26 cellular contexts compared by ENCODE assay signal in genomic region chr12:123266679-123267277, GRCh38. TPM values are rescaled to one million over a fixed set of nuclear protein-coding genes. Genes with fewer than 3 reads are reported as not detected.
DNase-seq lines count a peak whose midpoint lies in the region; ATAC-seq and TF ChIP-seq lines count a peak whose summit lies in the region.
"Had no signal": no experiment of that assay in that cellular context is flagged by ENCODE, and none has a peak within 500 bp of the region (broad histone marks: within the 10 kb centered on the region; RNA-seq: fewer than 3 reads in every experiment).

No MANE protein-coding gene starts in this region.

- TF ChIP-seq CTCF in brain (conservative IDR thresholded peaks at IDR 0.05) (no peak), testis (IDR thresholded peaks at IDR 0.05) (no peak)

- H3K4me1 Mint-ChIP-seq in activated naive CD8-positive, alpha-beta T cell treated with anti-CD3 and anti-CD28 coated beads, Interleukin-2, amount 10 ng/mL, durations not matched to agents 7 days and 5 days, result peaks cover 29% of the 10 kb centered on the region
- peaks cover 14% of the 10 kb centered on the region for H3K4me1 Mint-ChIP-seq in activated naive CD8-positive, alpha-beta T cell treated with anti-CD3 and anti-CD28 coated beads for 36 hours
- peaks cover 55% of the 10 kb centered on the region for H3K4me1 Mint-ChIP-seq in brain

- H3K4me1 ChIP-seq in mesendoderm (ENCODE audit: control insufficient read depth, low read depth, low read length) (no peaks in the 10 kb centered on the region), testis (peaks cover 29% of the 10 kb centered on the region)

- H4K5ac ChIP-seq in mesendoderm (ENCODE audit: low read length), result no peak overlapping the region

- peak overlapping the region; percentile 24 for H3K23ac ChIP-seq in mesendoderm (ENCODE audit: low read length)

- H3K4me2 ChIP-seq in mesendoderm (ENCODE audit: low read length), result no peak overlapping the region
- H3K4me2 ChIP-seq: smooth muscle cell had no signal

- H3K18ac ChIP-seq in mesendoderm (ENCODE audit: low read length), result no peak overlapping the region

- H3K36me3 Mint-ChIP-seq in activated naive CD8-positive, alpha-beta T cell treated with anti-CD3 and anti-CD28 coated beads, Interleukin-2, amount 10 ng/mL, durations not matched to agents 7 days and 5 days, result peaks cover 3% of the 10 kb centered on the region
- H3K36me3 Mint-ChIP-seq in activated naive CD8-positive, alpha-beta T cell treated with anti-CD3 and anti-CD28 coated beads for 36 hours, result peaks cover 13% of the 10 kb centered on the region
- H3K36me3 Mint-ChIP-seq in brain, result peaks cover 36% of the 10 kb centered on the region

- H3K27me3 ChIP-seq in mesendoderm (ENCODE audit: insufficient read depth, low read length, poor library complexity) (no peaks in the 10 kb centered on the region), testis (no peaks in the 10 kb centered on the region)
- H3K27me3 ChIP-seq: BE2C, Peyer's patch, suprapubic skin had no signal

- no peak overlapping the region for H2BK120ac ChIP-seq in mesendoderm (ENCODE audit: low read depth, low read length)

- no peak overlapping the region for H2BK5ac ChIP-seq in mesendoderm (ENCODE audit: low read length)

- DNase-seq in activated naive CD8-positive, alpha-beta T cell treated with anti-CD3 and anti-CD28 coated beads, Interleukin-2, amount 10 ng/mL, durations not matched to agents 7 days and 5 days, result no peak
- no peak for DNase-seq in activated naive CD8-positive, alpha-beta T cell treated with anti-CD3 and anti-CD28 coated beads for 36 hours
- no peak for DNase-seq in mesendoderm
- DNase-seq in substantia nigra (lab: John Stamatoyannopoulos, UW), result no peak
- no peak for DNase-seq in testis
- DNase-seq in glomerular visceral epithelial cell (ENCODE audit: extremely low spot score), result no peak
- DNase-seq: activated CD4-positive, alpha-beta T cell treated with anti-CD3 and anti-CD28 coated beads, Interleukin-2, amount 10 ng/mL, durations not matched to agents 24 days and 14 days; activated T-cell treated with anti-CD3 and anti-CD28 coated beads, Interleukin-2, amount 50 U/mL, for 48 hours; BE2C; COR-L47; cortex of kidney; GDM1; Karpas-422; NCI-H1048; NCI-H187 treated with DMSO at 0.1 percent for 48 hours; NCI-H526 treated with DMSO at 0.1 percent for 48 hours; nucleus accumbens; Peyer's patch; stimulated activated CD4-positive, alpha-beta T cell treated with anti-CD3 and anti-CD28 coated beads, Interleukin-2, amount 100 ng/mL, for 24 hours had no signal

- H3K4me3 ChIP-seq in mesendoderm (ENCODE audit: low read length) (no peak overlapping the region), testis (no peak overlapping the region)
- H3K4me3 ChIP-seq: lower lobe of right lung, Peyer's patch, SK-N-MC, smooth muscle cell, suprapubic skin had no signal

- ATAC-seq in activated naive CD8-positive, alpha-beta T cell treated with anti-CD3 and anti-CD28 coated beads, Interleukin-2, amount 10 ng/mL, durations not matched to agents 7 days and 5 days (ENCODE audit: low read depth), result no peak
- ATAC-seq in HG02970 (IDR thresholded peaks at IDR 0.05; ENCODE audit: low FRiP score, unreplicated experiment), result no peak
- ATAC-seq: lower lobe of right lung; stimulated activated memory B cell treated with anti-CD40 and anti-IgM and Interleukin-4, amounts not matched to agents 10 μg/mL and 1 μg/mL and 100 μg/mL, for 72 hours had no signal

- no CpG with 5 or more reads among the region's 19 CpGs for WGBS in mesendoderm (ENCODE audit: extremely low coverage, insufficient coverage, low lambda C conversion rate)
- whole genome bisulfite sequencing in testis, 2 donors, result 72 to 81% methylated on average over 17 to 19 of the region's 19 CpGs

- intact Hi-C loops in testis (cut with DNase I; ENCODE audit: low total_unique reads), result no loop called here

- no peak overlapping the region for H3K27ac ChIP-seq in mesendoderm (ENCODE audit: low read depth, low read length)
- peak overlapping the region; percentile 96 for H3K27ac ChIP-seq in substantia nigra (ENCODE audit: low read depth, low read length, poor library complexity, severe bottlenecking)
- no peak overlapping the region for H3K27ac ChIP-seq in testis
- H3K27ac ChIP-seq: Peyer's patch, SK-N-MC, suprapubic skin had no signal

- H2AK5ac ChIP-seq in mesendoderm (ENCODE audit: low read length), result no peak overlapping the region

- no peak overlapping the region for H3K9ac ChIP-seq in mesendoderm (ENCODE audit: low read length)

- no peaks in the 10 kb centered on the region for H3K9me3 ChIP-seq in testis
- H3K9me3 ChIP-seq: BE2C, lower lobe of right lung, Peyer's patch, suprapubic skin had no signal

- H3K36me3 ChIP-seq in mesendoderm (ENCODE audit: control insufficient read depth, insufficient read depth, low read length), result peaks cover 13% of the 10 kb centered on the region
- no peaks in the 10 kb centered on the region for H3K36me3 ChIP-seq in testis (ENCODE audit: low read depth, missing control alignments)

- peak overlapping the region; percentile 25 for H3K56ac ChIP-seq in mesendoderm (ENCODE audit: low read length)

- POLR2A ChIA-PET in activated naive CD8-positive, alpha-beta T cell treated with anti-CD3 and anti-CD28 coated beads, Interleukin-2, amount 10 ng/mL, durations not matched to agents 7 days and 5 days (lab: Charles Lee), result no interaction called here

- peak overlapping the region; percentile 30 for H3K27ac Mint-ChIP-seq in activated naive CD8-positive, alpha-beta T cell treated with anti-CD3 and anti-CD28 coated beads, Interleukin-2, amount 10 ng/mL, durations not matched to agents 7 days and 5 days
- no peak overlapping the region for H3K27ac Mint-ChIP-seq in activated naive CD8-positive, alpha-beta T cell treated with anti-CD3 and anti-CD28 coated beads for 36 hours
- peak overlapping the region in 4 of 5 experiments; percentile 98 to 99 (median 98) for H3K27ac Mint-ChIP-seq in brain
- H3K27ac Mint-ChIP-seq: stimulated activated memory B cell treated with anti-CD40 and anti-IgM and Interleukin-4, amounts not matched to agents 10 μg/mL and 1 μg/mL and 100 μg/mL, for 72 hours had no signal

- TF ChIP-seq POLR2A in testis (IDR thresholded peaks at IDR 0.05), result no peak

- peaks cover 14% of the 10 kb centered on the region for H3K79me1 ChIP-seq in mesendoderm (ENCODE audit: low read length)

- H3K4ac ChIP-seq in mesendoderm (ENCODE audit: low read depth, low read length), result no peak overlapping the region

- no peak overlapping the region for H2BK15ac ChIP-seq in mesendoderm (replicated peaks; ENCODE audit: low read depth)

- H3K27me3 Mint-ChIP-seq in activated naive CD8-positive, alpha-beta T cell treated with anti-CD3 and anti-CD28 coated beads, Interleukin-2, amount 10 ng/mL, durations not matched to agents 7 days and 5 days, result no peaks in the 10 kb centered on the region
- H3K27me3 Mint-ChIP-seq in activated naive CD8-positive, alpha-beta T cell treated with anti-CD3 and anti-CD28 coated beads for 36 hours, result no peaks in the 10 kb centered on the region
- peaks cover 4% of the 10 kb centered on the region for H3K27me3 Mint-ChIP-seq in brain
- H3K27me3 Mint-ChIP-seq: activated CD4-positive, alpha-beta T cell treated with anti-CD3 and anti-CD28 coated beads, Interleukin-2, amount 10 ng/mL, durations not matched to agents 24 days and 14 days; stimulated activated memory B cell treated with anti-CD40 and anti-IgM and Interleukin-4, amounts not matched to agents 10 μg/mL and 1 μg/mL and 100 μg/mL, for 72 hours had no signal

- H3K9me3 Mint-ChIP-seq in activated naive CD8-positive, alpha-beta T cell treated with anti-CD3 and anti-CD28 coated beads, Interleukin-2, amount 10 ng/mL, durations not matched to agents 7 days and 5 days, result no peaks in the 10 kb centered on the region
- H3K9me3 Mint-ChIP-seq in activated naive CD8-positive, alpha-beta T cell treated with anti-CD3 and anti-CD28 coated beads for 36 hours, result no peaks in the 10 kb centered on the region
- H3K9me3 Mint-ChIP-seq in brain, result peaks cover 0 to 2% (median 0%) of the 10 kb centered on the region in 5 experiments
- H3K9me3 Mint-ChIP-seq: activated CD4-positive, alpha-beta T cell treated with anti-CD3 and anti-CD28 coated beads, Interleukin-2, amount 10 ng/mL, durations not matched to agents 24 days and 14 days; stimulated activated memory B cell treated with anti-CD40 and anti-IgM and Interleukin-4, amounts not matched to agents 10 μg/mL and 1 μg/mL and 100 μg/mL, for 72 hours had no signal

- peaks cover 67% of the 10 kb centered on the region for H3K79me2 ChIP-seq in mesendoderm (ENCODE audit: control insufficient read depth, insufficient read depth, low read length)

- no peak overlapping the region for H4K8ac ChIP-seq in mesendoderm (ENCODE audit: low read depth, low read length)

- H3K4me3 Mint-ChIP-seq in activated naive CD8-positive, alpha-beta T cell treated with anti-CD3 and anti-CD28 coated beads, Interleukin-2, amount 10 ng/mL, durations not matched to agents 7 days and 5 days, result no peak overlapping the region
- H3K4me3 Mint-ChIP-seq in activated naive CD8-positive, alpha-beta T cell treated with anti-CD3 and anti-CD28 coated beads for 36 hours, result no peak overlapping the region
- H3K4me3 Mint-ChIP-seq in brain, result no peak overlapping the region
- H3K4me3 Mint-ChIP-seq: activated CD4-positive, alpha-beta T cell treated with anti-CD3 and anti-CD28 coated beads, Interleukin-2, amount 10 ng/mL, durations not matched to agents 24 days and 14 days; stimulated activated memory B cell treated with anti-CD40 and anti-IgM and Interleukin-4, amounts not matched to agents 10 μg/mL and 1 μg/mL and 100 μg/mL, for 72 hours had no signal

RNA-seq across cellular contexts. Expression of gene CDK2AP1, which starts 4.9 kb away (rescaled TPM):
- total RNA-seq in activated naive CD8-positive, alpha-beta T cell treated with anti-CD3 and anti-CD28 coated beads, Interleukin-2, amount 10 ng/mL, durations not matched to agents 7 days and 5 days, result 10 to 100 TPM; 31.7 to 32.3 TPM
- 100 to 1,000 TPM; 121 to 128 TPM for total RNA-seq in activated naive CD8-positive, alpha-beta T cell treated with anti-CD3 and anti-CD28 coated beads for 36 hours
- polyA plus RNA-seq in brain (ENCODE audit: insufficient read depth, low read depth, low replicate concordance), result 242 TPM
- polyA plus RNA-seq in mesendoderm (2013, experiment 1 of 2), result 398 TPM
- polyA plus RNA-seq in mesendoderm (2013, experiment 2 of 2), result 394 TPM
- 100 to 1,000 TPM; 131 to 145 TPM for total RNA-seq in testis
- polyA plus RNA-seq in testis (ENCODE audit: insufficient read depth, low read depth, low replicate concordance), result 155 TPM

RNA-seq across cellular contexts. Expression of gene MTRFR, which starts 33.5 kb away (rescaled TPM):
- total RNA-seq in activated naive CD8-positive, alpha-beta T cell treated with anti-CD3 and anti-CD28 coated beads, Interleukin-2, amount 10 ng/mL, durations not matched to agents 7 days and 5 days, result 10 to 100 TPM; 41.2 to 42.1 TPM
- total RNA-seq in activated naive CD8-positive, alpha-beta T cell treated with anti-CD3 and anti-CD28 coated beads for 36 hours, result 10 to 100 TPM; 23.5 to 27.2 TPM
- 23.5 TPM for polyA plus RNA-seq in brain (ENCODE audit: insufficient read depth, low read depth, low replicate concordance)
- polyA plus RNA-seq in mesendoderm (2013, experiment 1 of 2), result 8.7 TPM
- polyA plus RNA-seq in mesendoderm (2013, experiment 2 of 2), result 9.2 TPM
- 10 to 100 TPM; 21.1 to 23.6 TPM for total RNA-seq in testis
- polyA plus RNA-seq in testis (ENCODE audit: insufficient read depth, low read depth, low replicate concordance), result 21.3 TPM

RNA-seq across cellular contexts. Expression of gene MPHOSPH9, which starts 33.8 kb away (rescaled TPM):
- total RNA-seq in activated naive CD8-positive, alpha-beta T cell treated with anti-CD3 and anti-CD28 coated beads, Interleukin-2, amount 10 ng/mL, durations not matched to agents 7 days and 5 days, result 100 to 1,000 TPM; 121 to 131 TPM
- 10 to 100 TPM; 81.8 to 84.0 TPM for total RNA-seq in activated naive CD8-positive, alpha-beta T cell treated with anti-CD3 and anti-CD28 coated beads for 36 hours
- polyA plus RNA-seq in brain (ENCODE audit: insufficient read depth, low read depth, low replicate concordance) (3.7 TPM), testis (ENCODE audit: insufficient read depth, low read depth, low replicate concordance) (28.8 TPM)
- 17.9 TPM for polyA plus RNA-seq in mesendoderm (2013, experiment 1 of 2)
- polyA plus RNA-seq in mesendoderm (2013, experiment 2 of 2), result 23.2 TPM
- total RNA-seq in testis, result 10 to 100 TPM; 60.3 to 81.1 TPM
